ENCODE assay signal across 1 cellular context in genomic region chr15:22838292-22839042, GRCh38.
A peak's percentile ranks its signal among the peaks of the same experiment; 100 is the strongest.
TF ChIP-seq lines count a peak whose summit lies in the region.

TSS of gene NIPA2 (plus strand) at chr15:22838666. CDS start at chr15:22851732, 13,066 bp downstream.

TF ChIP-seq in HepG2, 621 proteins besides CTCF, POLR2A, EP300 and RAD21 (continued from another document and continues in another):
- TF ChIP-seq, protein P1, sequence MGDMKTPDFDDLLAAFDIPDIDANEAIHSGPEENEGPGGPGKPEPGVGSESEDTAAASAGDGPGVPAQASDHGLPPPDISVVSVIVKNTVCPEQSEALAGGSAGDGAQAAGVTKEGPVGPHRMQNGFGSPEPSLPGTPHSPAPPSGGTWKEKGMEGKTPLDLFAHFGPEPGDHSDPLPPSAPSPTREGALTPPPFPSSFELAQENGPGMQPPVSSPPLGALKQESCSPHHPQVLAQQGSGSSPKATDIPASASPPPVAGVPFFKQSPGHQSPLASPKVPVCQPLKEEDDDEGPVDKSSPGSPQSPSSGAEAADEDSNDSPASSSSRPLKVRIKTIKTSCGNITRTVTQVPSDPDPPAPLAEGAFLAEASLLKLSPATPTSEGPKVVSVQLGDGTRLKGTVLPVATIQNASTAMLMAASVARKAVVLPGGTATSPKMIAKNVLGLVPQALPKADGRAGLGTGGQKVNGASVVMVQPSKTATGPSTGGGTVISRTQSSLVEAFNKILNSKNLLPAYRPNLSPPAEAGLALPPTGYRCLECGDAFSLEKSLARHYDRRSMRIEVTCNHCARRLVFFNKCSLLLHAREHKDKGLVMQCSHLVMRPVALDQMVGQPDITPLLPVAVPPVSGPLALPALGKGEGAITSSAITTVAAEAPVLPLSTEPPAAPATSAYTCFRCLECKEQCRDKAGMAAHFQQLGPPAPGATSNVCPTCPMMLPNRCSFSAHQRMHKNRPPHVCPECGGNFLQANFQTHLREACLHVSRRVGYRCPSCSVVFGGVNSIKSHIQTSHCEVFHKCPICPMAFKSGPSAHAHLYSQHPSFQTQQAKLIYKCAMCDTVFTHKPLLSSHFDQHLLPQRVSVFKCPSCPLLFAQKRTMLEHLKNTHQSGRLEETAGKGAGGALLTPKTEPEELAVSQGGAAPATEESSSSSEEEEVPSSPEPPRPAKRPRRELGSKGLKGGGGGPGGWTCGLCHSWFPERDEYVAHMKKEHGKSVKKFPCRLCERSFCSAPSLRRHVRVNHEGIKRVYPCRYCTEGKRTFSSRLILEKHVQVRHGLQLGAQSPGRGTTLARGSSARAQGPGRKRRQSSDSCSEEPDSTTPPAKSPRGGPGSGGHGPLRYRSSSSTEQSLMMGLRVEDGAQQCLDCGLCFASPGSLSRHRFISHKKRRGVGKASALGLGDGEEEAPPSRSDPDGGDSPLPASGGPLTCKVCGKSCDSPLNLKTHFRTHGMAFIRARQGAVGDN (CRISPR knock-in tag; IDR thresholded peaks at IDR 0.05) = peak; percentile 87
- TF ChIP-seq ZSCAN29 (CRISPR knock-in tag; conservative IDR thresholded peaks at IDR 0.05) (no peak), ZNF383 (CRISPR knock-in tag; IDR thresholded peaks at IDR 0.05; ENCODE audit: borderline replicate concordance) (no peak), ERF (CRISPR knock-in tag; IDR thresholded peaks at IDR 0.05) (peak; percentile 29; the same call in 1 of the 2 replicates), ZNF230 (CRISPR knock-in tag; IDR thresholded peaks at IDR 0.05) (no peak), ARNT (IDR thresholded peaks at IDR 0.05) (no peak), TAF15 (IDR thresholded peaks at IDR 0.05; ENCODE audit: low read depth, low read length, poor library complexity, severe bottlenecking) (no peak), AKAP8 (CRISPR knock-in tag; IDR thresholded peaks at IDR 0.05) (no peak), ZBTB34 (CRISPR knock-in tag; IDR thresholded peaks at IDR 0.05) (0 out of 2 replicates have a peak, but pooled peaks have one; percentile 35), ARID2 (CRISPR knock-in tag; IDR thresholded peaks at IDR 0.05; ENCODE audit: borderline replicate concordance) (0 out of 2 replicates have a peak, but pooled peaks have one; percentile 24), ZNF768 (CRISPR knock-in tag; IDR thresholded peaks at IDR 0.05) (no peak), ZMYM3 (CRISPR knock-in tag; IDR thresholded peaks at IDR 0.05) (0 out of 2 replicates have a peak, but pooled peaks have one; percentile 7), ZFP82 (CRISPR knock-in tag; IDR thresholded peaks at IDR 0.05; ENCODE audit: borderline replicate concordance) (peak; percentile 79; the same call in 1 of the 2 replicates), SOX13 (IDR thresholded peaks at IDR 0.05) (no peak), SOX13 (CRISPR knock-in tag; conservative IDR thresholded peaks at IDR 0.05 in 1 of 2, IDR thresholded peaks at IDR 0.05 in 1 of 2) (no peak), RXRA (CRISPR knock-in tag; IDR thresholded peaks at IDR 0.05) (peak; percentile 63; the same call in 1 of the 2 replicates), ZNF10 (CRISPR knock-in tag; IDR thresholded peaks at IDR 0.05; ENCODE audit: borderline replicate concordance, low read depth) (no peak), PBX2 (CRISPR knock-in tag; IDR thresholded peaks at IDR 0.05) (no peak), RELA (CRISPR knock-in tag; IDR thresholded peaks at IDR 0.05) (0 out of 2 replicates have a peak, but pooled peaks have one; percentile 33), NCOR1 (IDR thresholded peaks at IDR 0.05; ENCODE audit: borderline replicate concordance, low read length) (no peak; the same call in 1 of the 2 replicates), ZNF567 (CRISPR knock-in tag; IDR thresholded peaks at IDR 0.05; ENCODE audit: borderline replicate concordance) (no peak), MAZ (IDR thresholded peaks at IDR 0.05; ENCODE audit: borderline replicate concordance, low read depth, low read length) (peak; percentile 87), MAZ (CRISPR knock-in tag; IDR thresholded peaks at IDR 0.05; ENCODE audit: low read depth) (peak; percentile 71; the same call in 1 of the 2 replicates), ZNF782 (CRISPR knock-in tag; IDR thresholded peaks at IDR 0.05; ENCODE audit: borderline replicate concordance) (no peak), ZKSCAN5 (CRISPR knock-in tag; IDR thresholded peaks at IDR 0.05) (no peak), NFIC (IDR thresholded peaks at IDR 0.05; ENCODE audit: low read length) (no peak), NBN (conservative IDR thresholded peaks at IDR 0.05) (no peak), EED (CRISPR knock-in tag; IDR thresholded peaks at IDR 0.05) (peak; percentile 60; the same call in 1 of the 2 replicates), ETV6 (CRISPR knock-in tag; conservative IDR thresholded peaks at IDR 0.05) (no peak), ZNF724P (CRISPR knock-in tag; IDR thresholded peaks at IDR 0.05; ENCODE audit: borderline replicate concordance) (no peak), CREM (IDR thresholded peaks at IDR 0.05) (peak; percentile 93), CREM (CRISPR knock-in tag; IDR thresholded peaks at IDR 0.05) (peak; percentile 66; the same call in 1 of the 2 replicates), RFXANK (CRISPR knock-in tag; IDR thresholded peaks at IDR 0.05) (no peak), ZNF292 (CRISPR knock-in tag; IDR thresholded peaks at IDR 0.05; ENCODE audit: borderline replicate concordance, low read depth) (no peak), PCBP2 (optimal IDR thresholded peaks at IDR 0.05; ENCODE audit: low read depth, low read length, poor library complexity, severe bottlenecking) (no peak), TBX2 (CRISPR knock-in tag; IDR thresholded peaks at IDR 0.05; ENCODE audit: borderline replicate concordance) (peak; percentile 80), ZNF781 (CRISPR knock-in tag; IDR thresholded peaks at IDR 0.05; ENCODE audit: borderline replicate concordance, not compliant biosample characterization) (no peak), SMARCE1 (IDR thresholded peaks at IDR 0.05; ENCODE audit: borderline replicate concordance) (no peak), ZNF841 (CRISPR knock-in tag; IDR thresholded peaks at IDR 0.05; ENCODE audit: borderline replicate concordance) (no peak), ZMYM2 (CRISPR knock-in tag; IDR thresholded peaks at IDR 0.05) (no peak), ATM (IDR thresholded peaks at IDR 0.05; ENCODE audit: borderline replicate concordance) (no peak)
- TF ChIP-seq, protein P2, sequence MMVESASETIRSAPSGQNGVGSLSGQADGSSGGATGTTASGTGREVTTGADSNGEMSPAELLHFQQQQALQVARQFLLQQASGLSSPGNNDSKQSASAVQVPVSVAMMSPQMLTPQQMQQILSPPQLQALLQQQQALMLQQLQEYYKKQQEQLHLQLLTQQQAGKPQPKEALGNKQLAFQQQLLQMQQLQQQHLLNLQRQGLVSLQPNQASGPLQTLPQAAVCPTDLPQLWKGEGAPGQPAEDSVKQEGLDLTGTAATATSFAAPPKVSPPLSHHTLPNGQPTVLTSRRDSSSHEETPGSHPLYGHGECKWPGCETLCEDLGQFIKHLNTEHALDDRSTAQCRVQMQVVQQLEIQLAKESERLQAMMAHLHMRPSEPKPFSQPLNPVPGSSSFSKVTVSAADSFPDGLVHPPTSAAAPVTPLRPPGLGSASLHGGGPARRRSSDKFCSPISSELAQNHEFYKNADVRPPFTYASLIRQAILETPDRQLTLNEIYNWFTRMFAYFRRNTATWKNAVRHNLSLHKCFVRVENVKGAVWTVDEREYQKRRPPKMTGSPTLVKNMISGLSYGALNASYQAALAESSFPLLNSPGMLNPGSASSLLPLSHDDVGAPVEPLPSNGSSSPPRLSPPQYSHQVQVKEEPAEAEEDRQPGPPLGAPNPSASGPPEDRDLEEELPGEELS (CRISPR knock-in tag; IDR thresholded peaks at IDR 0.05) = no peak
- TF ChIP-seq, protein P3, sequence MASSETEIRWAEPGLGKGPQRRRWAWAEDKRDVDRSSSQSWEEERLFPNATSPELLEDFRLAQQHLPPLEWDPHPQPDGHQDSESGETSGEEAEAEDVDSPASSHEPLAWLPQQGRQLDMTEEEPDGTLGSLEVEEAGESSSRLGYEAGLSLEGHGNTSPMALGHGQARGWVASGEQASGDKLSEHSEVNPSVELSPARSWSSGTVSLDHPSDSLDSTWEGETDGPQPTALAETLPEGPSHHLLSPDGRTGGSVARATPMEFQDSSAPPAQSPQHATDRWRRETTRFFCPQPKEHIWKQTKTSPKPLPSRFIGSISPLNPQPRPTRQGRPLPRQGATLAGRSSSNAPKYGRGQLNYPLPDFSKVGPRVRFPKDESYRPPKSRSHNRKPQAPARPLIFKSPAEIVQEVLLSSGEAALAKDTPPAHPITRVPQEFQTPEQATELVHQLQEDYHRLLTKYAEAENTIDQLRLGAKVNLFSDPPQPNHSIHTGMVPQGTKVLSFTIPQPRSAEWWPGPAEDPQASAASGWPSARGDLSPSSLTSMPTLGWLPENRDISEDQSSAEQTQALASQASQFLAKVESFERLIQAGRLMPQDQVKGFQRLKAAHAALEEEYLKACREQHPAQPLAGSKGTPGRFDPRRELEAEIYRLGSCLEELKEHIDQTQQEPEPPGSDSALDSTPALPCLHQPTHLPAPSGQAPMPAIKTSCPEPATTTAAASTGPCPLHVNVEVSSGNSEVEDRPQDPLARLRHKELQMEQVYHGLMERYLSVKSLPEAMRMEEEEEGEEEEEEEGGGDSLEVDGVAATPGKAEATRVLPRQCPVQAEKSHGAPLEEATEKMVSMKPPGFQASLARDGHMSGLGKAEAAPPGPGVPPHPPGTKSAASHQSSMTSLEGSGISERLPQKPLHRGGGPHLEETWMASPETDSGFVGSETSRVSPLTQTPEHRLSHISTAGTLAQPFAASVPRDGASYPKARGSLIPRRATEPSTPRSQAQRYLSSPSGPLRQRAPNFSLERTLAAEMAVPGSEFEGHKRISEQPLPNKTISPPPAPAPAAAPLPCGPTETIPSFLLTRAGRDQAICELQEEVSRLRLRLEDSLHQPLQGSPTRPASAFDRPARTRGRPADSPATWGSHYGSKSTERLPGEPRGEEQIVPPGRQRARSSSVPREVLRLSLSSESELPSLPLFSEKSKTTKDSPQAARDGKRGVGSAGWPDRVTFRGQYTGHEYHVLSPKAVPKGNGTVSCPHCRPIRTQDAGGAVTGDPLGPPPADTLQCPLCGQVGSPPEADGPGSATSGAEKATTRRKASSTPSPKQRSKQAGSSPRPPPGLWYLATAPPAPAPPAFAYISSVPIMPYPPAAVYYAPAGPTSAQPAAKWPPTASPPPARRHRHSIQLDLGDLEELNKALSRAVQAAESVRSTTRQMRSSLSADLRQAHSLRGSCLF (CRISPR knock-in tag; IDR thresholded peaks at IDR 0.05; ENCODE audit: borderline replicate concordance) = no peak
- TF ChIP-seq, protein P4, sequence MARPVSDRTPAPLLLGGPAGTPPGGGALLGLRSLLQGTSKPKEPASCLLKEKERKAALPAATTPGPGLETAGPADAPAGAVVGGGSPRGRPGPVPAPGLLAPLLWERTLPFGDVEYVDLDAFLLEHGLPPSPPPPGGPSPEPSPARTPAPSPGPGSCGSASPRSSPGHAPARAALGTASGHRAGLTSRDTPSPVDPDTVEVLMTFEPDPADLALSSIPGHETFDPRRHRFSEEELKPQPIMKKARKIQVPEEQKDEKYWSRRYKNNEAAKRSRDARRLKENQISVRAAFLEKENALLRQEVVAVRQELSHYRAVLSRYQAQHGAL (CRISPR knock-in tag; IDR thresholded peaks at IDR 0.05; ENCODE audit: not compliant biosample characterization) = no peak
- TF ChIP-seq, protein P5, sequence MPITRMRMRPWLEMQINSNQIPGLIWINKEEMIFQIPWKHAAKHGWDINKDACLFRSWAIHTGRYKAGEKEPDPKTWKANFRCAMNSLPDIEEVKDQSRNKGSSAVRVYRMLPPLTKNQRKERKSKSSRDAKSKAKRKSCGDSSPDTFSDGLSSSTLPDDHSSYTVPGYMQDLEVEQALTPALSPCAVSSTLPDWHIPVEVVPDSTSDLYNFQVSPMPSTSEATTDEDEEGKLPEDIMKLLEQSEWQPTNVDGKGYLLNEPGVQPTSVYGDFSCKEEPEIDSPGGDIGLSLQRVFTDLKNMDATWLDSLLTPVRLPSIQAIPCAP (CRISPR knock-in tag; IDR thresholded peaks at IDR 0.05; ENCODE audit: low read depth) = 0 out of 2 replicates have a peak, but pooled peaks have one; percentile 40
- TF ChIP-seq, protein P6, sequence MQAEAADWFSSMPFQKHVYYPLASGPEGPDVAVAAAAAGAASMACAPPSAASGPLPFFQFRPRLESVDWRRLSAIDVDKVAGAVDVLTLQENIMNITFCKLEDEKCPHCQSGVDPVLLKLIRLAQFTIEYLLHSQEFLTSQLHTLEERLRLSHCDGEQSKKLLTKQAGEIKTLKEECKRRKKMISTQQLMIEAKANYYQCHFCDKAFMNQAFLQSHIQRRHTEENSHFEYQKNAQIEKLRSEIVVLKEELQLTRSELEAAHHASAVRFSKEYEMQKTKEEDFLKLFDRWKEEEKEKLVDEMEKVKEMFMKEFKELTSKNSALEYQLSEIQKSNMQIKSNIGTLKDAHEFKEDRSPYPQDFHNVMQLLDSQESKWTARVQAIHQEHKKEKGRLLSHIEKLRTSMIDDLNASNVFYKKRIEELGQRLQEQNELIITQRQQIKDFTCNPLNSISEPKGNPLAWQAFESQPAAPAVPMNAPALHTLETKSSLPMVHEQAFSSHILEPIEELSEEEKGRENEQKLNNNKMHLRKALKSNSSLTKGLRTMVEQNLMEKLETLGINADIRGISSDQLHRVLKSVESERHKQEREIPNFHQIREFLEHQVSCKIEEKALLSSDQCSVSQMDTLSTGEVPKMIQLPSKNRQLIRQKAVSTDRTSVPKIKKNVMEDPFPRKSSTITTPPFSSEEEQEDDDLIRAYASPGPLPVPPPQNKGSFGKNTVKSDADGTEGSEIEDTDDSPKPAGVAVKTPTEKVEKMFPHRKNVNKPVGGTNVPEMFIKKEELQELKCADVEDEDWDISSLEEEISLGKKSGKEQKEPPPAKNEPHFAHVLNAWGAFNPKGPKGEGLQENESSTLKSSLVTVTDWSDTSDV (CRISPR knock-in tag; IDR thresholded peaks at IDR 0.05) = peak; percentile 63; the same call in 1 of the 2 replicates
